ENCODE assay signal across 3 cellular contexts in the genomic region with DNA sequence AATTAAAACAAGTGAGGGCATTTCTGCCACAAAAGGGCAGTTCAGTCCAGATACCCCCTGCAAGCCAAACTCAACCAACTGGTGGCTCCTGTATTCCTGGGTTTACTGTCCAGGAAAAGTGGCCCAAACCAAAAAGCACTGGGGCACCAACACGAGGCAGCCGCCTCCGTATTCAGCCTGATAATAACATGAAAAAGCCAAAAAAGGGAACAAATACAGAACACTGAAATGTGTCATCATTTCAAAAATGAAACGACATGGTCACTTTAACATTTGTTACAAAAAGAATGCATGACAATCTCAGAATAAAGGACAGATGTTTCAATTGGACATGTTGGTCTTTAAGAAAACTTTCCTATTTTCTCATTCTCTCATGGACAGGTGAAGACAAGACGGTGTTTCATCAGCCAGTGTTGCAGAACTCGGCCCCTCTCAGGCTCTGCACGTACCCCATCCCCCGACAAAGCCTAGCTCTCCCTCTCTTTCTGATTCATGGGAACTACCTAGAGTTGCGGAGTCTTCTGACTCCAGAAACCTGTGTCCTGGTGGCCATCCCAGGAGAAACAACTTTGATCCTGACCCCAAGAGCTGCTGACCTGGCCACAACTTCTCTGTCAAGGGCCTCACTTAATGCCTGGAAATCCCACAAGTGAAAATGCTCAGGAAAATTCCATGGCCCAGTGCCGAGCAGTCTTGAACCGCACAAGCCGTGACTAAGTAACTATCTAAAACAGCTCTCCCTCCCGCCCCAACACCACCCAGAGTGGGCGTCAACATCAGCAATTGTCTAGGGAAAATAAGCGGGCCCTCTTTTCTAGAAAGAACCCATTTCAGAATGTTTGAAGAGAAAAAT.
TF ChIP-seq lines count a peak whose summit lies in the region.

No MANE protein-coding gene starts in this region.

TF ChIP-seq in A549, 52 proteins besides CTCF, POLR2A, EP300 and RAD21:
- TF ChIP-seq BHLHE40 (IDR thresholded peaks at IDR 0.05; ENCODE audit: low read depth, low read length): no peak
- TF ChIP-seq PHF8 (IDR thresholded peaks at IDR 0.05; ENCODE audit: borderline replicate concordance, low read depth): no peak
- no peak for TF ChIP-seq KDM1A (IDR thresholded peaks at IDR 0.05; ENCODE audit: low read depth)
- TF ChIP-seq NPAS2 (CRISPR knock-in tag; IDR thresholded peaks at IDR 0.05; ENCODE audit: borderline replicate concordance): no peak
- no peak for TF ChIP-seq TFCP2L1 (CRISPR knock-in tag; IDR thresholded peaks at IDR 0.05)
- TF ChIP-seq MAFK (IDR thresholded peaks at IDR 0.05; ENCODE audit: partially characterized antibody): no peak
- no peak for TF ChIP-seq EHF (CRISPR knock-in tag; IDR thresholded peaks at IDR 0.05)

TF ChIP-seq in SK-N-SH treated with all-trans-retinoic acid at 6 μM for 48 hours, 23 proteins besides CTCF, POLR2A, EP300 and RAD21:
- TF ChIP-seq ZNF565 (CRISPR knock-in tag; conservative IDR thresholded peaks at IDR 0.05; ENCODE audit: low read depth) (no peak), ISL1 (CRISPR knock-in tag; IDR thresholded peaks at IDR 0.05) (no peak), GLIS3 (CRISPR knock-in tag; IDR thresholded peaks at IDR 0.05) (no peak), OSR1 (CRISPR knock-in tag; IDR thresholded peaks at IDR 0.05) (no peak), ZC3H10 (CRISPR knock-in tag; IDR thresholded peaks at IDR 0.05) (no peak), PPARA (CRISPR knock-in tag; IDR thresholded peaks at IDR 0.05; ENCODE audit: borderline replicate concordance) (no peak), RARB (CRISPR knock-in tag; IDR thresholded peaks at IDR 0.05) (no peak), BACH2 (CRISPR knock-in tag; IDR thresholded peaks at IDR 0.05; ENCODE audit: borderline replicate concordance) (no peak), ESRRG (CRISPR knock-in tag; IDR thresholded peaks at IDR 0.05) (no peak), ZFP3 (CRISPR knock-in tag; IDR thresholded peaks at IDR 0.05) (no peak), SNAI2 (CRISPR knock-in tag; IDR thresholded peaks at IDR 0.05) (no peak)
- TF ChIP-seq, protein P1, sequence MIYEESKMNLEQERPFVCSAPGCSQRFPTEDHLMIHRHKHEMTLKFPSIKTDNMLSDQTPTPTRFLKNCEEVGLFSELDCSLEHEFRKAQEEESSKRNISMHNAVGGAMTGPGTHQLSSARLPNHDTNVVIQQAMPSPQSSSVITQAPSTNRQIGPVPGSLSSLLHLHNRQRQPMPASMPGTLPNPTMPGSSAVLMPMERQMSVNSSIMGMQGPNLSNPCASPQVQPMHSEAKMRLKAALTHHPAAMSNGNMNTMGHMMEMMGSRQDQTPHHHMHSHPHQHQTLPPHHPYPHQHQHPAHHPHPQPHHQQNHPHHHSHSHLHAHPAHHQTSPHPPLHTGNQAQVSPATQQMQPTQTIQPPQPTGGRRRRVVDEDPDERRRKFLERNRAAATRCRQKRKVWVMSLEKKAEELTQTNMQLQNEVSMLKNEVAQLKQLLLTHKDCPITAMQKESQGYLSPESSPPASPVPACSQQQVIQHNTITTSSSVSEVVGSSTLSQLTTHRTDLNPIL (CRISPR knock-in tag; IDR thresholded peaks at IDR 0.05; ENCODE audit: low read depth): no peak
- TF ChIP-seq, protein P2, sequence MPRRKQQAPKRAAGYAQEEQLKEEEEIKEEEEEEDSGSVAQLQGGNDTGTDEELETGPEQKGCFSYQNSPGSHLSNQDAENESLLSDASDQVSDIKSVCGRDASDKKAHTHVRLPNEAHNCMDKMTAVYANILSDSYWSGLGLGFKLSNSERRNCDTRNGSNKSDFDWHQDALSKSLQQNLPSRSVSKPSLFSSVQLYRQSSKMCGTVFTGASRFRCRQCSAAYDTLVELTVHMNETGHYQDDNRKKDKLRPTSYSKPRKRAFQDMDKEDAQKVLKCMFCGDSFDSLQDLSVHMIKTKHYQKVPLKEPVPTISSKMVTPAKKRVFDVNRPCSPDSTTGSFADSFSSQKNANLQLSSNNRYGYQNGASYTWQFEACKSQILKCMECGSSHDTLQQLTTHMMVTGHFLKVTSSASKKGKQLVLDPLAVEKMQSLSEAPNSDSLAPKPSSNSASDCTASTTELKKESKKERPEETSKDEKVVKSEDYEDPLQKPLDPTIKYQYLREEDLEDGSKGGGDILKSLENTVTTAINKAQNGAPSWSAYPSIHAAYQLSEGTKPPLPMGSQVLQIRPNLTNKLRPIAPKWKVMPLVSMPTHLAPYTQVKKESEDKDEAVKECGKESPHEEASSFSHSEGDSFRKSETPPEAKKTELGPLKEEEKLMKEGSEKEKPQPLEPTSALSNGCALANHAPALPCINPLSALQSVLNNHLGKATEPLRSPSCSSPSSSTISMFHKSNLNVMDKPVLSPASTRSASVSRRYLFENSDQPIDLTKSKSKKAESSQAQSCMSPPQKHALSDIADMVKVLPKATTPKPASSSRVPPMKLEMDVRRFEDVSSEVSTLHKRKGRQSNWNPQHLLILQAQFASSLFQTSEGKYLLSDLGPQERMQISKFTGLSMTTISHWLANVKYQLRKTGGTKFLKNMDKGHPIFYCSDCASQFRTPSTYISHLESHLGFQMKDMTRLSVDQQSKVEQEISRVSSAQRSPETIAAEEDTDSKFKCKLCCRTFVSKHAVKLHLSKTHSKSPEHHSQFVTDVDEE (CRISPR knock-in tag; IDR thresholded peaks at IDR 0.05): no peak

TF ChIP-seq in H1, 55 proteins besides CTCF, POLR2A, EP300 and RAD21:
- no peak for TF ChIP-seq TCF12 (IDR thresholded peaks at IDR 0.05; ENCODE audit: low read depth, low read length)
- TF ChIP-seq RBBP5 (IDR thresholded peaks at IDR 0.05; ENCODE audit: borderline replicate concordance, low read depth, low read length): no peak
- TF ChIP-seq, protein P3, sequence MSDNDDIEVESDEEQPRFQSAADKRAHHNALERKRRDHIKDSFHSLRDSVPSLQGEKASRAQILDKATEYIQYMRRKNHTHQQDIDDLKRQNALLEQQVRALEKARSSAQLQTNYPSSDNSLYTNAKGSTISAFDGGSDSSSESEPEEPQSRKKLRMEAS (IDR thresholded peaks at IDR 0.05): no peak
- TF ChIP-seq CTBP2 (IDR thresholded peaks at IDR 0.05; ENCODE audit: borderline replicate concordance, insufficient read depth, insufficient read length, low read length): no peak
- no peak for TF ChIP-seq POLR2AphosphoS5 (IDR thresholded peaks at IDR 0.05; ENCODE audit: low read depth, low read length)
- no peak for TF ChIP-seq ASH2L (IDR thresholded peaks at IDR 0.05; ENCODE audit: low read length)
- no peak for TF ChIP-seq EGR1 (IDR thresholded peaks at IDR 0.05; ENCODE audit: borderline replicate concordance, low read depth, low read length)
- TF ChIP-seq BACH1 (IDR thresholded peaks at IDR 0.05; ENCODE audit: low read length): no peak
- TF ChIP-seq SIN3A (conservative IDR thresholded peaks at IDR 0.05 in 1 of 2, IDR thresholded peaks at IDR 0.05 in 1 of 2; ENCODE audit: low read depth in 1 of 2, low read length in 2 of 2): no peak
- no peak for TF ChIP-seq JUN (IDR thresholded peaks at IDR 0.05; ENCODE audit: low read depth, low read length)
- no peak for TF ChIP-seq PHF8 (conservative IDR thresholded peaks at IDR 0.05; ENCODE audit: low read depth, low read length)
- TF ChIP-seq SP1 (IDR thresholded peaks at IDR 0.05; ENCODE audit: low read depth, low read length): no peak
- no peak for TF ChIP-seq EZH2 (IDR thresholded peaks at IDR 0.05; ENCODE audit: low read depth, low read length, severe bottlenecking)
- no peak for TF ChIP-seq CREB1 (IDR thresholded peaks at IDR 0.05)
- TF ChIP-seq FOSL1 (IDR thresholded peaks at IDR 0.05; ENCODE audit: insufficient read depth, low read depth, low read length): no peak
- no peak for TF ChIP-seq YY1 (IDR thresholded peaks at IDR 0.05; ENCODE audit: low read depth, low read length)
- no peak for TF ChIP-seq USF2 (IDR thresholded peaks at IDR 0.05; ENCODE audit: low read length)
- no peak for TF ChIP-seq KDM1A (IDR thresholded peaks at IDR 0.05; ENCODE audit: borderline replicate concordance, low read length)
- TF ChIP-seq TEAD4 (IDR thresholded peaks at IDR 0.05; ENCODE audit: low read depth, low read length): no peak
- TF ChIP-seq CHD1 (IDR thresholded peaks at IDR 0.05; ENCODE audit: low read depth, low read length): no peak
TF ChIP-seq in H1: peak in this region for 0.
